ENCODE assay signal across 36 cellular contexts in the genomic region with DNA sequence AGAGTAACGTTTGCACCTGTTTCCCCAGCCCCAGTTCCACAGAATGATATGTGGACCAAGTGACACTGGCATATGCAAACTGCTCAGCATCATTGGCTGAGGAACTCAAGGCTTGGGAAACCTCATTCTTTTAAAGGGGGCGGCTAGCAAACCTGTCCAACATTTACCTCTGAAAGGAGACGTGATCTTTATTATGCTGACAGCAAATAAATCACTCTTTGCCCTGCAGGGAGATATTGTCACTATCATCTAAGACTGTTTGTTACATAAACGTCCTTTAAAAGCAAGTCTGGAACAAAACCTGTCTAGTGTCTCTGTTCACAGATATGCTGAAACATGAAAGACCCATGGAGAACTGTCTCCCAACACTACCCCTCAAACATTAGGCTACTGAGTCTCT. TPM values are rescaled to one million over a fixed set of nuclear protein-coding genes. Genes with fewer than 3 reads are reported as not detected.
"Had no signal": no experiment of that assay in that cellular context is flagged by ENCODE, and none has a peak within 500 bp of the region (broad histone marks: within the 10 kb centered on the region; RNA-seq: fewer than 3 reads in every experiment).

No MANE protein-coding gene starts in this region.

- H3K36me3 ChIP-seq: adrenal gland, brain microvascular endothelial cell, breast epithelium had no signal

- H3K27me3 ChIP-seq: adrenal gland, body of pancreas, brain microvascular endothelial cell, breast epithelium had no signal

- DNase-seq: activated B cell treated with CpG ODN at 0.5 μM for 24 hours; activated CD4-positive, alpha-beta memory T cell treated with anti-CD3 and anti-CD28 coated beads for 36 hours; activated CD4-positive, alpha-beta T cell treated with anti-CD3 and anti-CD28 coated beads for 4 hours; activated CD4-positive, alpha-beta T cell treated with anti-CD3 and anti-CD28 coated beads, Interleukin-2, amount 10 ng/mL, durations not matched to agents 24 days and 14 days; activated CD4-positive, alpha-beta T cell treated with anti-CD3 and anti-CD28 coated beads, Interleukin-2, amount 50 U/mL, for 1 hour; activated CD4-positive, alpha-beta T cell treated with anti-CD3 and anti-CD28 coated beads, Interleukin-2, amount 50 U/mL, for 4 hours; activated CD4-positive, CD25-positive, alpha-beta regulatory T cell treated with anti-CD3 and anti-CD28 coated beads, Interleukin-2, amount 50 U/mL, for 72 hours; activated CD8-positive, alpha-beta memory T cell treated with anti-CD3 and anti-CD28 coated beads, Interleukin-2, amount 50 U/mL, for 4 hours; activated CD8-positive, alpha-beta T cell treated with anti-CD3 and anti-CD28 coated beads for 36 hours; activated gamma-delta T cell treated with Interleukin-2 at 50 U/mL for 16 hours; activated naive CD4-positive, alpha-beta T cell; activated naive CD4-positive, alpha-beta T cell treated with anti-CD3 and anti-CD28 coated beads for 36 hours; activated naive CD4-positive, alpha-beta T cell treated with anti-CD3 and anti-CD28 coated beads, Interleukin-2, amount 50 U/mL, for 16 hours; activated naive CD8-positive, alpha-beta T cell treated with anti-CD3 and anti-CD28 coated beads for 36 hours; activated T-cell treated with anti-CD3 and anti-CD28 coated beads for 4 hours; activated T-cell treated with anti-CD3 and anti-CD28 coated beads, Interleukin-2, amount 50 U/mL, for 1 hour; activated T-cell treated with anti-CD3 and anti-CD28 coated beads, Interleukin-2, amount 50 U/mL, for 4 hours; activated T-cell treated with anti-CD3 and anti-CD28 coated beads, Interleukin-2, amount 50 U/mL, for 72 hours; adrenal gland; amniotic stem cell; aorta; body of pancreas; brain microvascular endothelial cell; cerebellar nuclear complex; T-helper 1 cell; T-helper 2 cell; T-helper 9 cell had no signal

- H3K27ac ChIP-seq: adrenal gland, body of pancreas, brain microvascular endothelial cell, breast epithelium, VCaP had no signal

- H3K36me3 Mint-ChIP-seq: activated CD4-positive, alpha-beta memory T cell treated with anti-CD3 and anti-CD28 coated beads for 36 hours; activated naive CD4-positive, alpha-beta T cell treated with anti-CD3 and anti-CD28 coated beads, Interleukin-2, amount 50 U/mL, for 72 hours; activated naive CD8-positive, alpha-beta T cell treated with anti-CD3 and anti-CD28 coated beads for 36 hours had no signal

- H3K9me3 ChIP-seq: adrenal gland, body of pancreas, breast epithelium had no signal

- H3K9me3 Mint-ChIP-seq: activated B cell treated with CpG ODN at 0.5 μM for 24 hours; activated CD4-positive, alpha-beta memory T cell treated with anti-CD3 and anti-CD28 coated beads for 36 hours; activated CD4-positive, alpha-beta T cell treated with anti-CD3 and anti-CD28 coated beads, Interleukin-2, amount 10 ng/mL, durations not matched to agents 24 days and 14 days; activated CD8-positive, alpha-beta T cell treated with anti-CD3 and anti-CD28 coated beads for 36 hours; activated naive CD4-positive, alpha-beta T cell treated with anti-CD3 and anti-CD28 coated beads for 36 hours; activated naive CD4-positive, alpha-beta T cell treated with anti-CD3 and anti-CD28 coated beads, Interleukin-2, amount 50 U/mL, for 72 hours; activated naive CD8-positive, alpha-beta T cell treated with anti-CD3 and anti-CD28 coated beads for 36 hours; activated T-cell treated with anti-CD3 and anti-CD28 coated beads, Interleukin-2, amount 50 U/mL, for 4 hours; activated T-cell treated with anti-CD3 and anti-CD28 coated beads, Interleukin-2, amount 50 U/mL, for 72 hours; activated T-helper 1 cell treated with anti-CD3 and anti-CD28 coated beads, Interleukin-12 subunit alpha, Interleukin-12 subunit beta, Interleukin-2, Interleukin-4 antibody, amounts not matched to agents 30 ng/mL and 10 ng/mL and 1 ng/mL, durations not matched to agents 14 hours and 24 hours and 36 hours; activated T-helper 17 cell treated with anti-CD3 and anti-CD28 coated beads, Interleukin-2, amount 50 U/mL, for 72 hours; central memory CD8-positive, alpha-beta T cell; T-helper 1 cell treated with Interleukin-12 subunit alpha and Interleukin-12 subunit beta and Interleukin-4 antibody, amounts not matched to agents 30 μg/mL and 1 μg/mL, for 36 hours; T-helper 2 cell treated with Interferon-gamma antibody and Interleukin-4, amounts not matched to agents 5 μg/mL and 100 μg/mL, for 36 hours had no signal

- H3K27me3 Mint-ChIP-seq: activated naive CD8-positive, alpha-beta T cell treated with anti-CD3 and anti-CD28 coated beads for 36 hours had no signal

- H3K4me3 Mint-ChIP-seq: activated B cell treated with CpG ODN at 0.5 μM for 24 hours; activated CD4-positive, alpha-beta memory T cell treated with anti-CD3 and anti-CD28 coated beads for 36 hours; activated CD4-positive, alpha-beta T cell treated with anti-CD3 and anti-CD28 coated beads, Interleukin-2, amount 10 ng/mL, durations not matched to agents 24 days and 14 days; activated CD8-positive, alpha-beta T cell treated with anti-CD3 and anti-CD28 coated beads for 36 hours; activated naive CD4-positive, alpha-beta T cell treated with anti-CD3 and anti-CD28 coated beads for 36 hours; activated naive CD8-positive, alpha-beta T cell treated with anti-CD3 and anti-CD28 coated beads for 36 hours; activated T-cell treated with anti-CD3 and anti-CD28 coated beads, Interleukin-2, amount 50 U/mL, for 4 hours; activated T-cell treated with anti-CD3 and anti-CD28 coated beads, Interleukin-2, amount 50 U/mL, for 72 hours; activated T-helper 1 cell treated with anti-CD3 and anti-CD28 coated beads, Interleukin-12 subunit alpha, Interleukin-12 subunit beta, Interleukin-2, Interleukin-4 antibody, amounts not matched to agents 30 ng/mL and 10 ng/mL and 1 ng/mL, durations not matched to agents 14 hours and 24 hours and 36 hours; activated T-helper 17 cell treated with anti-CD3 and anti-CD28 coated beads, Interleukin-2, amount 50 U/mL, for 72 hours; central memory CD8-positive, alpha-beta T cell; T-helper 1 cell treated with Interleukin-12 subunit alpha and Interleukin-12 subunit beta and Interleukin-4 antibody, amounts not matched to agents 30 μg/mL and 1 μg/mL, for 36 hours; T-helper 2 cell treated with Interferon-gamma antibody and Interleukin-4, amounts not matched to agents 5 μg/mL and 100 μg/mL, for 36 hours had no signal

- H3K4me1 Mint-ChIP-seq: activated CD4-positive, alpha-beta T cell treated with anti-CD3 and anti-CD28 coated beads, Interleukin-2, amount 10 ng/mL, durations not matched to agents 24 days and 14 days; activated naive CD8-positive, alpha-beta T cell treated with anti-CD3 and anti-CD28 coated beads for 36 hours; activated T-helper 17 cell treated with anti-CD3 and anti-CD28 coated beads, Interleukin-2, amount 50 U/mL, for 72 hours; central memory CD8-positive, alpha-beta T cell had no signal

- H3K27ac Mint-ChIP-seq: activated B cell treated with CpG ODN at 0.5 μM for 24 hours; activated CD4-positive, alpha-beta memory T cell treated with anti-CD3 and anti-CD28 coated beads for 36 hours; activated CD4-positive, alpha-beta T cell treated with anti-CD3 and anti-CD28 coated beads, Interleukin-2, amount 10 ng/mL, durations not matched to agents 24 days and 14 days; activated CD8-positive, alpha-beta T cell treated with anti-CD3 and anti-CD28 coated beads for 36 hours; activated naive CD4-positive, alpha-beta T cell treated with anti-CD3 and anti-CD28 coated beads for 36 hours; activated naive CD4-positive, alpha-beta T cell treated with anti-CD3 and anti-CD28 coated beads, Interleukin-2, amount 50 U/mL, for 72 hours; activated naive CD8-positive, alpha-beta T cell treated with anti-CD3 and anti-CD28 coated beads for 36 hours; activated T-cell treated with anti-CD3 and anti-CD28 coated beads, Interleukin-2, amount 50 U/mL, for 72 hours; activated T-helper 1 cell treated with anti-CD3 and anti-CD28 coated beads, Interleukin-12 subunit alpha, Interleukin-12 subunit beta, Interleukin-2, Interleukin-4 antibody, amounts not matched to agents 30 ng/mL and 10 ng/mL and 1 ng/mL, durations not matched to agents 14 hours and 24 hours and 36 hours; activated T-helper 17 cell treated with anti-CD3 and anti-CD28 coated beads, Interleukin-2, amount 50 U/mL, for 72 hours; T-helper 1 cell treated with Interleukin-12 subunit alpha and Interleukin-12 subunit beta and Interleukin-4 antibody, amounts not matched to agents 30 μg/mL and 1 μg/mL, for 36 hours; T-helper 2 cell treated with Interferon-gamma antibody and Interleukin-4, amounts not matched to agents 5 μg/mL and 100 μg/mL, for 36 hours had no signal

- H3K4me3 ChIP-seq: adrenal gland, body of pancreas, breast epithelium had no signal

- H3K4me1 ChIP-seq: adrenal gland, breast epithelium had no signal

RNA-seq across cellular contexts. Expression of a gene that starts 21.5 kb away (rescaled TPM):
- total RNA-seq: activated B cell treated with CpG ODN at 0.5 μM for 24 hours; activated CD8-positive, alpha-beta memory T cell treated with anti-CD3 and anti-CD28 coated beads for 36 hours had no signal
